In genomic region chr7:38215734-38216670, GRCh38 we compare ENCODE assay signal across 7 cellular contexts. TPM values are rescaled to one million over a fixed set of nuclear protein-coding genes. Genes with fewer than 3 reads are reported as not detected.
A peak's percentile ranks its signal among the peaks of the same experiment; 100 is the strongest.
DNase-seq lines count a peak whose midpoint lies in the region; ATAC-seq and TF ChIP-seq lines count a peak whose summit lies in the region.

No MANE protein-coding gene starts in this region.

- H3K27me3 ChIP-seq in gastrocnemius medialis: no peaks in the 10 kb centered on the region

- peak; percentile 86 for ATAC-seq in HG02763 (IDR thresholded peaks at IDR 0.05; ENCODE audit: unreplicated experiment)
- ATAC-seq in T-cell (replicated peaks in 1 of 4): peak; percentile 78 to 91 (median 89)
- peak; percentile 88 to 94 for ATAC-seq in gastrocnemius medialis

- H3K27ac Mint-ChIP-seq in T-cell: peak overlapping the region; percentile 93 to 95

- peak overlapping the region; percentile 33 to 66 (median 42) for H3K27ac ChIP-seq in gastrocnemius medialis

- H3K36me3 ChIP-seq in gastrocnemius medialis: peaks cover 0 to 23% of the 10 kb centered on the region in 2 donors

- TF ChIP-seq CTCF in GM13977 (IDR thresholded peaks at IDR 0.05; ENCODE audit: extremely low read depth, insufficient read depth, missing control alignments): peak; percentile 92
- peak; percentile 69 to 89 (median 84) for TF ChIP-seq CTCF in gastrocnemius medialis (IDR thresholded peaks at IDR 0.05 in 4 of 5, conservative IDR thresholded peaks at IDR 0.05 in 1 of 5)

- no peaks in the 10 kb centered on the region for H3K9me3 Mint-ChIP-seq in T-cell

- H3K4me3 Mint-ChIP-seq in T-cell: peak overlapping the region in 2 of 3 donors; percentile 24 to 34

- H3K4me1 Mint-ChIP-seq in T-cell: peaks cover 19 to 44% (median 43%) of the 10 kb centered on the region in 3 donors

- POLR2A ChIA-PET in T-cell (lab: Charles Lee): interaction anchor here (0.5 to 1.0 kb wide), 4 partner anchors 57 to 157 kb away, joined by 3 read pairs; partner anchors contain the start of gene TARP (in 1 of the 2)

- no peaks in the 10 kb centered on the region for H3K9me3 ChIP-seq in gastrocnemius medialis

- intact Hi-C loops in gastrocnemius medialis (cut with DNase I; ENCODE audit: low total_unique reads): loop anchor here (2.0 kb wide), 1 partner anchor 37 kb away; the partner anchor contains the start of gene STARD3NL

- H3K27me3 Mint-ChIP-seq in T-cell: no peaks in the 10 kb centered on the region

- H3K4me1 ChIP-seq in gastrocnemius medialis: peaks cover 14 to 22% of the 10 kb centered on the region in 2 donors

- peak; percentile 48 for DNase-seq in GM13977 (ENCODE audit: low spot score)
- peak; percentile 29 for DNase-seq in NCI-H1105 (lab: John Stamatoyannopoulos, UW)
- peak; percentile 43 to 80 (median 68) for DNase-seq in T-cell
- DNase-seq in amygdala (lab: John Stamatoyannopoulos, UW): peak in 52 of 56 donors; percentile 7 to 85 (median 51)
- peak; percentile 70 for DNase-seq in hepatic stellate cell (ENCODE audit: low spot score)
- DNase-seq in gastrocnemius medialis: peak; percentile 66 to 75

- TF ChIP-seq POLR2A in gastrocnemius medialis (IDR thresholded peaks at IDR 0.05): no peak

- H3K36me3 Mint-ChIP-seq in T-cell: peaks cover 27% of the 10 kb centered on the region

- in situ Hi-C loops in GM13977 (cut with MboI; ENCODE audit: low pct_unique_long_range_greater_than_20kb, low sequenced_read_pairs, unreplicated experiment): no loop called here
- in situ Hi-C loops in gastrocnemius medialis (cut with MboI; ENCODE audit: low sequenced_read_pairs in 4 of 4): loop anchor here in 1 of 4 donors (25.0 kb wide), 1 partner anchor 304 kb away; the partner anchor contains the start of genes EPDR1 and SFRP4

- no peak overlapping the region for H3K4me3 ChIP-seq in gastrocnemius medialis

- CTCF ChIA-PET in T-cell (lab: Charles Lee): interaction anchor here (0.5 to 10.3 kb wide), 65 partner anchors 9 to 1744 kb away, joined by 3 to 173 read pairs (median 7); partner anchors contain the start of genes STARD3NL (in 1 of the 2) and TARP (in 1 of the 2)

RNA-seq across cellular contexts. Expression of gene STARD3NL, which starts 38.0 kb away (rescaled TPM):
- total RNA-seq in T-cell: 10 to 100 TPM; 12.1 to 13.5 (median 12.5) TPM
- total RNA-seq in gastrocnemius medialis: 10 to 100 TPM; 18.1 to 22.0 (median 19.7) TPM
